1 cellular context compared by ENCODE assay signal in genomic region chr6:111482236-111482958, GRCh38.
TF ChIP-seq lines count a peak whose summit lies in the region.

No MANE protein-coding gene starts in this region.

TF ChIP-seq in neural cell, 6 proteins besides CTCF, POLR2A, EP300 and RAD21 (continued from another document):
- TF ChIP-seq REST (IDR thresholded peaks at IDR 0.05; ENCODE audit: borderline replicate concordance) (no peak), SMC3 (conservative IDR thresholded peaks at IDR 0.05; ENCODE audit: poor library complexity) (no peak), POLR2AphosphoS5 (IDR thresholded peaks at IDR 0.05) (no peak), MXI1 (conservative IDR thresholded peaks at IDR 0.05; ENCODE audit: poor library complexity, severe bottlenecking) (peak; percentile 85)
